ENCODE assay signal across 2 cellular contexts in genomic region chr5:1733369-1733768, GRCh38.
TF ChIP-seq lines count a peak whose summit lies in the region.

No MANE protein-coding gene starts in this region.

TF ChIP-seq in SK-N-SH, 30 proteins besides CTCF, POLR2A, EP300 and RAD21 (continued from another document):
- TF ChIP-seq USF2 (IDR thresholded peaks at IDR 0.05; ENCODE audit: borderline replicate concordance, low read depth, low read length) (no peak), MXI1 (IDR thresholded peaks at IDR 0.05; ENCODE audit: low read depth, low read length) (no peak)
- TF ChIP-seq, protein P1, sequence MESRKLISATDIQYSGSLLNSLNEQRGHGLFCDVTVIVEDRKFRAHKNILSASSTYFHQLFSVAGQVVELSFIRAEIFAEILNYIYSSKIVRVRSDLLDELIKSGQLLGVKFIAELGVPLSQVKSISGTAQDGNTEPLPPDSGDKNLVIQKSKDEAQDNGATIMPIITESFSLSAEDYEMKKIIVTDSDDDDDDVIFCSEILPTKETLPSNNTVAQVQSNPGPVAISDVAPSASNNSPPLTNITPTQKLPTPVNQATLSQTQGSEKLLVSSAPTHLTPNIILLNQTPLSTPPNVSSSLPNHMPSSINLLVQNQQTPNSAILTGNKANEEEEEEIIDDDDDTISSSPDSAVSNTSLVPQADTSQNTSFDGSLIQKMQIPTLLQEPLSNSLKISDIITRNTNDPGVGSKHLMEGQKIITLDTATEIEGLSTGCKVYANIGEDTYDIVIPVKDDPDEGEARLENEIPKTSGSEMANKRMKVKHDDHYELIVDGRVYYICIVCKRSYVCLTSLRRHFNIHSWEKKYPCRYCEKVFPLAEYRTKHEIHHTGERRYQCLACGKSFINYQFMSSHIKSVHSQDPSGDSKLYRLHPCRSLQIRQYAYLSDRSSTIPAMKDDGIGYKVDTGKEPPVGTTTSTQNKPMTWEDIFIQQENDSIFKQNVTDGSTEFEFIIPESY (IDR thresholded peaks at IDR 0.05; ENCODE audit: borderline replicate concordance, low read depth), result no peak

TF ChIP-seq in SK-N-SH treated with all-trans-retinoic acid at 6 μM for 48 hours, 23 proteins besides CTCF, POLR2A, EP300 and RAD21 (continued from another document):
- TF ChIP-seq CSRNP3 (CRISPR knock-in tag; IDR thresholded peaks at IDR 0.05) (no peak), ARNTL (CRISPR knock-in tag; IDR thresholded peaks at IDR 0.05; ENCODE audit: borderline replicate concordance, low read depth) (no peak), GLIS3 (CRISPR knock-in tag; IDR thresholded peaks at IDR 0.05) (no peak), TOX (CRISPR knock-in tag; IDR thresholded peaks at IDR 0.05; ENCODE audit: borderline replicate concordance) (no peak), PPARA (CRISPR knock-in tag; IDR thresholded peaks at IDR 0.05; ENCODE audit: borderline replicate concordance) (no peak), ZNF565 (CRISPR knock-in tag; conservative IDR thresholded peaks at IDR 0.05; ENCODE audit: low read depth) (no peak), OSR1 (CRISPR knock-in tag; IDR thresholded peaks at IDR 0.05) (no peak), TSHZ2 (CRISPR knock-in tag; IDR thresholded peaks at IDR 0.05) (no peak), ZNF70 (CRISPR knock-in tag; IDR thresholded peaks at IDR 0.05) (no peak), ZFP30 (CRISPR knock-in tag; IDR thresholded peaks at IDR 0.05) (no peak)
- TF ChIP-seq, protein P2, sequence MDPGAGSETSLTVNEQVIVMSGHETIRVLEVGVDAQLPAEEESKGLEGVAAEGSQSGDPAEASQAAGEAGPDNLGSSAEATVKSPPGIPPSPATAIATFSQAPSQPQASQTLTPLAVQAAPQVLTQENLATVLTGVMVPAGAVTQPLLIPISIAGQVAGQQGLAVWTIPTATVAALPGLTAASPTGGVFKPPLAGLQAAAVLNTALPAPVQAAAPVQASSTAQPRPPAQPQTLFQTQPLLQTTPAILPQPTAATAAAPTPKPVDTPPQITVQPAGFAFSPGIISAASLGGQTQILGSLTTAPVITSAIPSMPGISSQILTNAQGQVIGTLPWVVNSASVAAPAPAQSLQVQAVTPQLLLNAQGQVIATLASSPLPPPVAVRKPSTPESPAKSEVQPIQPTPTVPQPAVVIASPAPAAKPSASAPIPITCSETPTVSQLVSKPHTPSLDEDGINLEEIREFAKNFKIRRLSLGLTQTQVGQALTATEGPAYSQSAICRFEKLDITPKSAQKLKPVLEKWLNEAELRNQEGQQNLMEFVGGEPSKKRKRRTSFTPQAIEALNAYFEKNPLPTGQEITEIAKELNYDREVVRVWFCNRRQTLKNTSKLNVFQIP (CRISPR knock-in tag; IDR thresholded peaks at IDR 0.05; ENCODE audit: borderline replicate concordance, low read depth), result no peak
- TF ChIP-seq, protein P3, sequence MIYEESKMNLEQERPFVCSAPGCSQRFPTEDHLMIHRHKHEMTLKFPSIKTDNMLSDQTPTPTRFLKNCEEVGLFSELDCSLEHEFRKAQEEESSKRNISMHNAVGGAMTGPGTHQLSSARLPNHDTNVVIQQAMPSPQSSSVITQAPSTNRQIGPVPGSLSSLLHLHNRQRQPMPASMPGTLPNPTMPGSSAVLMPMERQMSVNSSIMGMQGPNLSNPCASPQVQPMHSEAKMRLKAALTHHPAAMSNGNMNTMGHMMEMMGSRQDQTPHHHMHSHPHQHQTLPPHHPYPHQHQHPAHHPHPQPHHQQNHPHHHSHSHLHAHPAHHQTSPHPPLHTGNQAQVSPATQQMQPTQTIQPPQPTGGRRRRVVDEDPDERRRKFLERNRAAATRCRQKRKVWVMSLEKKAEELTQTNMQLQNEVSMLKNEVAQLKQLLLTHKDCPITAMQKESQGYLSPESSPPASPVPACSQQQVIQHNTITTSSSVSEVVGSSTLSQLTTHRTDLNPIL (CRISPR knock-in tag; IDR thresholded peaks at IDR 0.05; ENCODE audit: low read depth), result no peak
